Comparison of ENCODE assay signal across 1 cellular context in the genomic region with DNA sequence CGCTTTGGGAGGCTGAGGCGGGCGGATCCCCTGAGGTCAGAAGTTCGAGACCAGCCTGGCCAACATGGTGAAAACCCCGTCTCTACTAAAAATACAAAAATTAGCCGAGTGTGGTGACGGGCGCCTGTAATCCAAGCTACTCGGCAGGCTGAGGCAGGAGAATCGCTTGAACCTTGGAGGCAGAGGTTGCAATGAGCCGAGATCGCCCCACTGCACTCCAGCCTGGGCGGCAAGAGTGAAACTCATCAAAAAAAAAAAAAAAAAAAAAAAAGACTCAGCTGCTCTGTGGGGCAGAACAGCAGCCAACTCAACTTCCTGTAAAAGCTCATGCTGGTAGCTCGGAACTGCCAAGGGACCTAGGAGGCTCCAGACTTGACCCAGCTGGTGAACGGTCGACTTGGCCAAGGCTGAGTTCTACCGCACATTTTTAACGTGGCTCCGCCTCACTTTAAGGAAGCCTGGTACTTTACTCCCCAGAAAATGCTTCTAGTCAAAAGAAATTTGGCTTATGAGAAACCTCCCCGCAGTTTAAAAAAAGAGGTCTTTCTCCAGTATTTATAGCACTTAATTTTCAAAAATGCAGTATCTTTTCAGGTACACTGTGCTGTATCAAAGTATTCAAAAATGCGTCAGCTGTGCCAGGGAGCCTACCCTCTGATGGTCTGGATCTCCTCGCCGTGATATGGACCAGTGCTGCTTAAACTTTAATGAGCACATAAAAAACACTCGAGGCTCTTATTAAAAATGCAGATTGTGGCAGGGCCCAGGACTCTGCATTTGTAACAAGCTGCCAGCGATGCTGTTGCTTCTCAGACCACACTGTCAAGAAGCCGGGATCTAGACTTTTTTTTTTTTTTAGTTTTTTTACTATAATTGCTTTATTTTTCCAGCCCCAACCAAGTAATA.
TF ChIP-seq lines count a peak whose summit lies in the region.

No MANE protein-coding gene starts in this region.

TF ChIP-seq in GM23338, 12 proteins besides CTCF, POLR2A, EP300 and RAD21 (continued from another document):
- TF ChIP-seq, protein P1, sequence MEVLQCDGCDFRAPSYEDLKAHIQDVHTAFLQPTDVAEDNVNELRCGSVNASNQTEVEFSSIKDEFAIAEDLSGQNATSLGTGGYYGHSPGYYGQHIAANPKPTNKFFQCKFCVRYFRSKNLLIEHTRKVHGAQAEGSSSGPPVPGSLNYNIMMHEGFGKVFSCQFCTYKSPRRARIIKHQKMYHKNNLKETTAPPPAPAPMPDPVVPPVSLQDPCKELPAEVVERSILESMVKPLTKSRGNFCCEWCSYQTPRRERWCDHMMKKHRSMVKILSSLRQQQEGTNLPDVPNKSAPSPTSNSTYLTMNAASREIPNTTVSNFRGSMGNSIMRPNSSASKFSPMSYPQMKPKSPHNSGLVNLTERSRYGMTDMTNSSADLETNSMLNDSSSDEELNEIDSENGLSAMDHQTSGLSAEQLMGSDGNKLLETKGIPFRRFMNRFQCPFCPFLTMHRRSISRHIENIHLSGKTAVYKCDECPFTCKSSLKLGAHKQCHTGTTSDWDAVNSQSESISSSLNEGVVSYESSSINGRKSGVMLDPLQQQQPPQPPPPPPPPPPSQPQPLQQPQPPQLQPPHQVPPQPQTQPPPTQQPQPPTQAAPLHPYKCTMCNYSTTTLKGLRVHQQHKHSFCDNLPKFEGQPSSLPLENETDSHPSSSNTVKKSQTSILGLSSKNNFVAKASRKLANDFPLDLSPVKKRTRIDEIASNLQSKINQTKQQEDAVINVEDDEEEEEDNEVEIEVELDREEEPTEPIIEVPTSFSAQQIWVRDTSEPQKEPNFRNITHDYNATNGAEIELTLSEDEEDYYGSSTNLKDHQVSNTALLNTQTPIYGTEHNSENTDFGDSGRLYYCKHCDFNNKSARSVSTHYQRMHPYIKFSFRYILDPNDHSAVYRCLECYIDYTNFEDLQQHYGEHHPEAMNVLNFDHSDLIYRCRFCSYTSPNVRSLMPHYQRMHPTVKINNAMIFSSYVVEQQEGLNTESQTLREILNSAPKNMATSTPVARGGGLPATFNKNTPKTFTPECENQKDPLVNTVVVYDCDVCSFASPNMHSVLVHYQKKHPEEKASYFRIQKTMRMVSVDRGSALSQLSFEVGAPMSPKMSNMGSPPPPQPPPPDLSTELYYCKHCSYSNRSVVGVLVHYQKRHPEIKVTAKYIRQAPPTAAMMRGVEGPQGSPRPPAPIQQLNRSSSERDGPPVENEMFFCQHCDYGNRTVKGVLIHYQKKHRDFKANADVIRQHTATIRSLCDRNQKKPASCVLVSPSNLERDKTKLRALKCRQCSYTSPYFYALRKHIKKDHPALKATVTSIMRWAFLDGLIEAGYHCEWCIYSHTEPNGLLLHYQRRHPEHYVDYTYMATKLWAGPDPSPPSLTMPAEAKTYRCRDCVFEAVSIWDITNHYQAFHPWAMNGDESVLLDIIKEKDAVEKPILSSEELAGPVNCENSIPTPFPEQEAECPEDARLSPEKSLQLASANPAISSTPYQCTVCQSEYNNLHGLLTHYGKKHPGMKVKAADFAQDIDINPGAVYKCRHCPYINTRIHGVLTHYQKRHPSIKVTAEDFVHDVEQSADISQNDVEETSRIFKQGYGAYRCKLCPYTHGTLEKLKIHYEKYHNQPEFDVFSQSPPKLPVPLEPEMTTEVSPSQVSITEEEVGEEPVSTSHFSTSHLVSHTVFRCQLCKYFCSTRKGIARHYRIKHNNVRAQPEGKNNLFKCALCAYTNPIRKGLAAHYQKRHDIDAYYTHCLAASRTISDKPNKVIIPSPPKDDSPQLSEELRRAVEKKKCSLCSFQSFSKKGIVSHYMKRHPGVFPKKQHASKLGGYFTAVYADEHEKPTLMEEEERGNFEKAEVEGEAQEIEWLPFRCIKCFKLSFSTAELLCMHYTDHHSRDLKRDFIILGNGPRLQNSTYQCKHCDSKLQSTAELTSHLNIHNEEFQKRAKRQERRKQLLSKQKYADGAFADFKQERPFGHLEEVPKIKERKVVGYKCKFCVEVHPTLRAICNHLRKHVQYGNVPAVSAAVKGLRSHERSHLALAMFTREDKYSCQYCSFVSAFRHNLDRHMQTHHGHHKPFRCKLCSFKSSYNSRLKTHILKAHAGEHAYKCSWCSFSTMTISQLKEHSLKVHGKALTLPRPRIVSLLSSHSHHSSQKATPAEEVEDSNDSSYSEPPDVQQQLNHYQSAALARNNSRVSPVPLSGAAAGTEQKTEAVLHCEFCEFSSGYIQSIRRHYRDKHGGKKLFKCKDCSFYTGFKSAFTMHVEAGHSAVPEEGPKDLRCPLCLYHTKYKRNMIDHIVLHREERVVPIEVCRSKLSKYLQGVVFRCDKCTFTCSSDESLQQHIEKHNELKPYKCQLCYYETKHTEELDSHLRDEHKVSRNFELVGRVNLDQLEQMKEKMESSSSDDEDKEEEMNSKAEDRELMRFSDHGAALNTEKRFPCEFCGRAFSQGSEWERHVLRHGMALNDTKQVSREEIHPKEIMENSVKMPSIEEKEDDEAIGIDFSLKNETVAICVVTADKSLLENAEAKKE (CRISPR knock-in tag; IDR thresholded peaks at IDR 0.05), result no peak
- TF ChIP-seq JUNB (IDR thresholded peaks at IDR 0.05; ENCODE audit: unreplicated experiment), result no peak
- no peak for TF ChIP-seq EZH2 (IDR thresholded peaks at IDR 0.05; ENCODE audit: low read depth, unreplicated experiment)
- TF ChIP-seq ZNF331 (CRISPR knock-in tag; IDR thresholded peaks at IDR 0.05; ENCODE audit: low read depth), result no peak
- no peak for TF ChIP-seq ZNF114 (CRISPR knock-in tag; IDR thresholded peaks at IDR 0.05)
